ENCODE assay signal across 1 cellular context in genomic region chr15:43133429-43134156, GRCh38.
TF ChIP-seq lines count a peak whose summit lies in the region.

Gene TMEM62 (plus strand): TSS chr15:43133586. CDS start chr15:43133803, 217 bp downstream.

TF ChIP-seq in K562, 482 proteins besides CTCF, POLR2A, EP300 and RAD21 (continued from another document and continues in another):
- TF ChIP-seq DEAF1 (CRISPR knock-in tag; IDR thresholded peaks at IDR 0.05) (no peak), CGGBP1 (CRISPR knock-in tag; IDR thresholded peaks at IDR 0.05) (no peak), HDAC3 (IDR thresholded peaks at IDR 0.05; ENCODE audit: borderline replicate concordance, partially characterized antibody) (no peak), ARID1B (IDR thresholded peaks at IDR 0.05) (no peak), ZNF75A (CRISPR knock-in tag; IDR thresholded peaks at IDR 0.05) (no peak), E2F5 (CRISPR knock-in tag; IDR thresholded peaks at IDR 0.05) (no peak), L3MBTL2 (IDR thresholded peaks at IDR 0.05) (peak; percentile 89), POLR2AphosphoS5 (IDR thresholded peaks at IDR 0.05; ENCODE audit: control insufficient read depth, insufficient read depth, low read depth, low read length) (peak; percentile 58; the same call in 1 of the 2 replicates), ZNF24 (IDR thresholded peaks at IDR 0.05) (no peak), HCFC1 (IDR thresholded peaks at IDR 0.05; ENCODE audit: low read depth, low read length) (no peak), MYBL2 (IDR thresholded peaks at IDR 0.05; ENCODE audit: low read depth) (no peak), MYBL2 (CRISPR knock-in tag; IDR thresholded peaks at IDR 0.05; ENCODE audit: borderline replicate concordance) (no peak), PRDM10 (IDR thresholded peaks at IDR 0.05; ENCODE audit: partially characterized antibody) (no peak), POLR2H (tag; IDR thresholded peaks at IDR 0.05; ENCODE audit: low read depth) (peak; percentile 69), CSDE1 (IDR thresholded peaks at IDR 0.05) (no peak), ZNF316 (IDR thresholded peaks at IDR 0.05) (no peak), ZNF354B (CRISPR knock-in tag; IDR thresholded peaks at IDR 0.05) (no peak), KDM1A (IDR thresholded peaks at IDR 0.05) (no peak), EWSR1 (IDR thresholded peaks at IDR 0.05; ENCODE audit: borderline replicate concordance, low read depth, partially characterized antibody) (no peak), TEAD4 (IDR thresholded peaks at IDR 0.05; ENCODE audit: low read length) (no peak), TEAD4 (CRISPR knock-in tag; IDR thresholded peaks at IDR 0.05; ENCODE audit: borderline replicate concordance) (no peak), KAT7 (CRISPR knock-in tag; IDR thresholded peaks at IDR 0.05; ENCODE audit: borderline replicate concordance) (no peak), ZNF668 (CRISPR knock-in tag; IDR thresholded peaks at IDR 0.05) (no peak), NCOA2 (IDR thresholded peaks at IDR 0.05; ENCODE audit: partially characterized antibody in 2 of 2) (no peak), EP400 (IDR thresholded peaks at IDR 0.05) (peak; percentile 78), MCM3 (IDR thresholded peaks at IDR 0.05) (no peak), SNAPC5 (CRISPR knock-in tag; IDR thresholded peaks at IDR 0.05) (no peak), ZKSCAN3 (CRISPR knock-in tag; IDR thresholded peaks at IDR 0.05) (no peak), ZNF778 (CRISPR knock-in tag; IDR thresholded peaks at IDR 0.05) (no peak), SMARCA5 (IDR thresholded peaks at IDR 0.05) (no peak), HMGN3 (IDR thresholded peaks at IDR 0.05; ENCODE audit: borderline replicate concordance, extremely low read depth, insufficient read length, low read depth, low read length) (peak; percentile 76), ZNF717 (CRISPR knock-in tag; IDR thresholded peaks at IDR 0.05) (no peak), TRIM24 (IDR thresholded peaks at IDR 0.05) (no peak), JUN (IDR thresholded peaks at IDR 0.05; ENCODE audit: borderline replicate concordance, low read depth, low read length) (no peak), JUN (CRISPR knock-in tag; IDR thresholded peaks at IDR 0.05; ENCODE audit: borderline replicate concordance) (no peak), FOXK1 (CRISPR knock-in tag; IDR thresholded peaks at IDR 0.05; ENCODE audit: borderline replicate concordance) (no peak; the same call in 1 of the 2 replicates), XRCC4 (IDR thresholded peaks at IDR 0.05; ENCODE audit: extremely low read depth, insufficient read depth, insufficient read length) (no peak), ZBTB5 (IDR thresholded peaks at IDR 0.05) (no peak), NFATC3 (IDR thresholded peaks at IDR 0.05) (no peak), NCOR1 (IDR thresholded peaks at IDR 0.05) (no peak), NR2C2 (CRISPR knock-in tag; IDR thresholded peaks at IDR 0.05) (no peak), NR2C2 (tag; IDR thresholded peaks at IDR 0.05) (peak; percentile 72), SUPT5H (IDR thresholded peaks at IDR 0.05) (peak; percentile 83), ESRRB (CRISPR knock-in tag; IDR thresholded peaks at IDR 0.05; ENCODE audit: borderline replicate concordance) (no peak), ZNF23 (CRISPR knock-in tag; IDR thresholded peaks at IDR 0.05) (no peak), ZNF311 (CRISPR knock-in tag; IDR thresholded peaks at IDR 0.05) (no peak), ID3 (CRISPR knock-in tag; IDR thresholded peaks at IDR 0.05) (no peak), ID3 (tag; IDR thresholded peaks at IDR 0.05) (peak; percentile 83), YBX1 (IDR thresholded peaks at IDR 0.05) (no peak), FOXK2 (conservative IDR thresholded peaks at IDR 0.05 in 1 of 2, IDR thresholded peaks at IDR 0.05 in 1 of 2; ENCODE audit: low read depth in 2 of 2) (no peak), KDM4B (IDR thresholded peaks at IDR 0.05; ENCODE audit: borderline replicate concordance in 2 of 2, low read depth in 1 of 2) (no peak), EHMT2 (IDR thresholded peaks at IDR 0.05) (no peak), TSC22D4 (tag; IDR thresholded peaks at IDR 0.05) (no peak), ZNF263 (CRISPR knock-in tag; IDR thresholded peaks at IDR 0.05; ENCODE audit: borderline replicate concordance) (peak; percentile 52)
- TF ChIP-seq, protein P1, sequence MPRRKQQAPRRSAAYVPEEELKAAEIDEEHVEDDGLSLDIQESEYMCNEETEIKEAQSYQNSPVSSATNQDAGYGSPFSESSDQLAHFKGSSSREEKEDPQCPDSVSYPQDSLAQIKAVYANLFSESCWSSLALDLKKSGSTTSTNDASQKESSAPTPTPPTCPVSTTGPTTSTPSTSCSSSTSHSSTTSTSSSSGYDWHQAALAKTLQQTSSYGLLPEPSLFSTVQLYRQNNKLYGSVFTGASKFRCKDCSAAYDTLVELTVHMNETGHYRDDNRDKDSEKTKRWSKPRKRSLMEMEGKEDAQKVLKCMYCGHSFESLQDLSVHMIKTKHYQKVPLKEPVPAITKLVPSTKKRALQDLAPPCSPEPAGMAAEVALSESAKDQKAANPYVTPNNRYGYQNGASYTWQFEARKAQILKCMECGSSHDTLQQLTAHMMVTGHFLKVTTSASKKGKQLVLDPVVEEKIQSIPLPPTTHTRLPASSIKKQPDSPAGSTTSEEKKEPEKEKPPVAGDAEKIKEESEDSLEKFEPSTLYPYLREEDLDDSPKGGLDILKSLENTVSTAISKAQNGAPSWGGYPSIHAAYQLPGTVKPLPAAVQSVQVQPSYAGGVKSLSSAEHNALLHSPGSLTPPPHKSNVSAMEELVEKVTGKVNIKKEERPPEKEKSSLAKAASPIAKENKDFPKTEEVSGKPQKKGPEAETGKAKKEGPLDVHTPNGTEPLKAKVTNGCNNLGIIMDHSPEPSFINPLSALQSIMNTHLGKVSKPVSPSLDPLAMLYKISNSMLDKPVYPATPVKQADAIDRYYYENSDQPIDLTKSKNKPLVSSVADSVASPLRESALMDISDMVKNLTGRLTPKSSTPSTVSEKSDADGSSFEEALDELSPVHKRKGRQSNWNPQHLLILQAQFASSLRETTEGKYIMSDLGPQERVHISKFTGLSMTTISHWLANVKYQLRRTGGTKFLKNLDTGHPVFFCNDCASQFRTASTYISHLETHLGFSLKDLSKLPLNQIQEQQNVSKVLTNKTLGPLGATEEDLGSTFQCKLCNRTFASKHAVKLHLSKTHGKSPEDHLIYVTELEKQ (CRISPR knock-in tag; IDR thresholded peaks at IDR 0.05) = no peak
- TF ChIP-seq, protein P2, sequence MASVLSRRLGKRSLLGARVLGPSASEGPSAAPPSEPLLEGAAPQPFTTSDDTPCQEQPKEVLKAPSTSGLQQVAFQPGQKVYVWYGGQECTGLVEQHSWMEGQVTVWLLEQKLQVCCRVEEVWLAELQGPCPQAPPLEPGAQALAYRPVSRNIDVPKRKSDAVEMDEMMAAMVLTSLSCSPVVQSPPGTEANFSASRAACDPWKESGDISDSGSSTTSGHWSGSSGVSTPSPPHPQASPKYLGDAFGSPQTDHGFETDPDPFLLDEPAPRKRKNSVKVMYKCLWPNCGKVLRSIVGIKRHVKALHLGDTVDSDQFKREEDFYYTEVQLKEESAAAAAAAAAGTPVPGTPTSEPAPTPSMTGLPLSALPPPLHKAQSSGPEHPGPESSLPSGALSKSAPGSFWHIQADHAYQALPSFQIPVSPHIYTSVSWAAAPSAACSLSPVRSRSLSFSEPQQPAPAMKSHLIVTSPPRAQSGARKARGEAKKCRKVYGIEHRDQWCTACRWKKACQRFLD (CRISPR knock-in tag; IDR thresholded peaks at IDR 0.05) = no peak
- TF ChIP-seq, protein P3, sequence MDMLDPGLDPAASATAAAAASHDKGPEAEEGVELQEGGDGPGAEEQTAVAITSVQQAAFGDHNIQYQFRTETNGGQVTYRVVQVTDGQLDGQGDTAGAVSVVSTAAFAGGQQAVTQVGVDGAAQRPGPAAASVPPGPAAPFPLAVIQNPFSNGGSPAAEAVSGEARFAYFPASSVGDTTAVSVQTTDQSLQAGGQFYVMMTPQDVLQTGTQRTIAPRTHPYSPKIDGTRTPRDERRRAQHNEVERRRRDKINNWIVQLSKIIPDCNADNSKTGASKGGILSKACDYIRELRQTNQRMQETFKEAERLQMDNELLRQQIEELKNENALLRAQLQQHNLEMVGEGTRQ (CRISPR knock-in tag; IDR thresholded peaks at IDR 0.05) = no peak
- TF ChIP-seq, protein P4, sequence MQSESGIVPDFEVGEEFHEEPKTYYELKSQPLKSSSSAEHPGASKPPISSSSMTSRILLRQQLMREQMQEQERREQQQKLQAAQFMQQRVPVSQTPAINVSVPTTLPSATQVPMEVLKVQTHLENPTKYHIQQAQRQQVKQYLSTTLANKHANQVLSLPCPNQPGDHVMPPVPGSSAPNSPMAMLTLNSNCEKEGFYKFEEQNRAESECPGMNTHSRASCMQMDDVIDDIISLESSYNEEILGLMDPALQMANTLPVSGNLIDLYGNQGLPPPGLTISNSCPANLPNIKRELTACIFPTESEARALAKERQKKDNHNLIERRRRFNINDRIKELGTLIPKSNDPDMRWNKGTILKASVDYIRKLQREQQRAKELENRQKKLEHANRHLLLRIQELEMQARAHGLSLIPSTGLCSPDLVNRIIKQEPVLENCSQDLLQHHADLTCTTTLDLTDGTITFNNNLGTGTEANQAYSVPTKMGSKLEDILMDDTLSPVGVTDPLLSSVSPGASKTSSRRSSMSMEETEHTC (IDR thresholded peaks at IDR 0.05) = no peak
- TF ChIP-seq, protein P5, sequence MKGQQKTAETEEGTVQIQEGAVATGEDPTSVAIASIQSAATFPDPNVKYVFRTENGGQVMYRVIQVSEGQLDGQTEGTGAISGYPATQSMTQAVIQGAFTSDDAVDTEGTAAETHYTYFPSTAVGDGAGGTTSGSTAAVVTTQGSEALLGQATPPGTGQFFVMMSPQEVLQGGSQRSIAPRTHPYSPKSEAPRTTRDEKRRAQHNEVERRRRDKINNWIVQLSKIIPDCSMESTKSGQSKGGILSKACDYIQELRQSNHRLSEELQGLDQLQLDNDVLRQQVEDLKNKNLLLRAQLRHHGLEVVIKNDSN (CRISPR knock-in tag; IDR thresholded peaks at IDR 0.05) = no peak
